23 cellular contexts compared by ENCODE assay signal in the genomic region with DNA sequence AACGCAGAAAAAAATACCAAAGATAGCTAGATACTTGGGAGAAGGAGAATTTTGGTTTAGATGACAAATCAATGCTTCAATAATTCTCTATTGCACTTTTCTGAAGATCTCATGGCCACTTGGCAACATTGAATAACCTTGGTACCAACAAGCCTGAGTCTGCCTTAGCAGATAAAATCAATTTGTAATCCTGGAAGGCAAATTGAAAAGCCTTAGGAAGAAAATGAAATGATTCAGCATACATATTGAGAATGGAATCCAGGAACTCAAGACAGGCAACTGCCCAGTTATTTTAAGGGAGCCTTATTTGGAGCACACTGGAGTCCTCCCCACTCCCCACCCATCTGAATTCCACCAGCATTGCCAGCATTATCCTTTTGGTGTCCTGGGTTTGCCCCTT.
"Had no signal": no experiment of that assay in that cellular context is flagged by ENCODE, and none has a peak within 500 bp of the region (broad histone marks: within the 10 kb centered on the region; RNA-seq: fewer than 3 reads in every experiment).

No MANE protein-coding gene starts in this region.

- H3K36me3 ChIP-seq: gastrocnemius medialis, left lung, pancreas, right lobe of liver, stomach, thyroid gland, vagina had no signal

- H3K36me3 Mint-ChIP-seq: natural killer cell; stimulated activated effector memory CD8-positive, alpha-beta T cell treated with anti-CD3 and anti-CD28 coated beads, Interleukin-12 subunit alpha, Interleukin-12 subunit beta, amount 100 ng/mL, for 72 hours had no signal

- H3K4me3 ChIP-seq: coronary artery, gastrocnemius medialis, left lung, pancreas, right lobe of liver, smooth muscle cell, stomach, thyroid gland, vagina had no signal

- H3K4me1 Mint-ChIP-seq: natural killer cell; stimulated activated effector memory CD8-positive, alpha-beta T cell treated with anti-CD3 and anti-CD28 coated beads, Interleukin-12 subunit alpha, Interleukin-12 subunit beta, amount 100 ng/mL, for 72 hours had no signal

- H3K4me3 Mint-ChIP-seq: natural killer cell; stimulated activated effector memory CD8-positive, alpha-beta T cell treated with anti-CD3 and anti-CD28 coated beads, Interleukin-12 subunit alpha, Interleukin-12 subunit beta, amount 100 ng/mL, for 72 hours had no signal

- ATAC-seq: gastrocnemius medialis; left lung; natural killer cell; pancreas; right lobe of liver; stimulated activated effector memory CD8-positive, alpha-beta T cell treated with anti-CD3 and anti-CD28 coated beads, Interleukin-12 subunit alpha, Interleukin-12 subunit beta, amount 100 ng/mL, for 72 hours had no signal

- H3K4me1 ChIP-seq: gastrocnemius medialis, left lung, pancreas, right lobe of liver, stomach, thyroid gland, vagina had no signal

- H3K27ac ChIP-seq: coronary artery, gastrocnemius medialis, left lung, pancreas, right lobe of liver, stomach, thyroid gland, vagina had no signal

- H3K27me3 ChIP-seq: gastrocnemius medialis, left lung, pancreas, right lobe of liver, stomach, thyroid gland, vagina had no signal

- H3K4me2 ChIP-seq: smooth muscle cell had no signal

- H3K27ac Mint-ChIP-seq: natural killer cell; stimulated activated effector memory CD8-positive, alpha-beta T cell treated with anti-CD3 and anti-CD28 coated beads, Interleukin-12 subunit alpha, Interleukin-12 subunit beta, amount 100 ng/mL, for 72 hours had no signal

- H3K9me3 ChIP-seq: gastrocnemius medialis, pancreas, right lobe of liver, stomach, thyroid gland, vagina had no signal

- DNase-seq: dermis blood vessel endothelial cell; effector memory CD4-positive, alpha-beta T cell; gastrocnemius medialis; head of caudate nucleus; kidney; left lung; mesendoderm; midbrain; natural killer cell; occipital lobe; pancreas; right lobe of liver; stimulated activated CD4-positive, alpha-beta T cell treated with anti-CD3 and anti-CD28 coated beads, Interleukin-12 subunit alpha, Interleukin-12 subunit beta, amount 100 ng/mL, for 4 hours; stimulated activated CD4-positive, alpha-beta T cell treated with anti-CD3 and anti-CD28 coated beads, Interleukin-2, amount 100 ng/mL, for 24 hours; stimulated activated CD4-positive, alpha-beta T cell treated with anti-CD3 and anti-CD28 coated beads, Interleukin-4, amount 100 ng/mL, for 24 hours; stimulated activated naive CD4-positive, alpha-beta T cell treated with Interleukin-2 at 50 U/mL for 16 hours; stomach; thyroid gland; trophoblast cell had no signal
